In the genomic region with DNA sequence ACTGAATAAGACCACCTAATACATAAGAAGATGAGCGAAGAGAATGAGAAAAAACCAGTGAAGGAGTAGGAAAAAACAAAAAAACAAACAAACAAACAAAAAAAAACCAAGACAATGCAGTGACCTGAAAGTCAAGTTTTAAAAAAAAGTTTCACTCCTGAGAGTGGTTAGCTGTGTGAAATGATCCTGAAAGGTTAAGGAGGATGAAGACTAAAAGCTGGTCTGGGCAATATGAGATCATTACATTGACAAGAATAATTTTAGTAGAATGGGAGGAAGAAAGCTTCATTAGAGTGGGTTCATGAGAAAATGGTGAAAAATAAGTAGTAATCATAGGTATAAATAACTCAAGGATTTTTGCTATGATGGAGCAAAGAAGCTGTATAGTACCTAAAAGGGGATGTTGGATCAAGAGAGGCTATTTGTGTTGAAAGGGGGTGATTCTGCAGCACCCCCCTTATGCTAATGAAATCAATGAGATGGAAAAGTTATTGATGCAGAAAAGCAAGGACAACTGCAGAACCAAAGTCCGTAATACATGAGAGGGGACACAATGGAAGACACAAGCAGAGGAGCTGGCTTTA, we compare ENCODE assay signal across 1 cellular context.
TF ChIP-seq lines count a peak whose summit lies in the region.

No MANE protein-coding gene starts in this region.

TF ChIP-seq in GM12878, 131 proteins besides CTCF, POLR2A, EP300 and RAD21 (continued from another document):
- TF ChIP-seq ATF7 (IDR thresholded peaks at IDR 0.05; ENCODE audit: low read depth) (peak; percentile 37; the same call in 1 of the 2 replicates), CREM (IDR thresholded peaks at IDR 0.05; ENCODE audit: low read depth) (0 out of 2 replicates have a peak, but pooled peaks have one; percentile 6), NR2F1 (conservative IDR thresholded peaks at IDR 0.05) (peak; percentile 66)
TF ChIP-seq in GM12878: peak in this region for 11.
